ENCODE assay signal across 11 cellular contexts in the genomic region with DNA sequence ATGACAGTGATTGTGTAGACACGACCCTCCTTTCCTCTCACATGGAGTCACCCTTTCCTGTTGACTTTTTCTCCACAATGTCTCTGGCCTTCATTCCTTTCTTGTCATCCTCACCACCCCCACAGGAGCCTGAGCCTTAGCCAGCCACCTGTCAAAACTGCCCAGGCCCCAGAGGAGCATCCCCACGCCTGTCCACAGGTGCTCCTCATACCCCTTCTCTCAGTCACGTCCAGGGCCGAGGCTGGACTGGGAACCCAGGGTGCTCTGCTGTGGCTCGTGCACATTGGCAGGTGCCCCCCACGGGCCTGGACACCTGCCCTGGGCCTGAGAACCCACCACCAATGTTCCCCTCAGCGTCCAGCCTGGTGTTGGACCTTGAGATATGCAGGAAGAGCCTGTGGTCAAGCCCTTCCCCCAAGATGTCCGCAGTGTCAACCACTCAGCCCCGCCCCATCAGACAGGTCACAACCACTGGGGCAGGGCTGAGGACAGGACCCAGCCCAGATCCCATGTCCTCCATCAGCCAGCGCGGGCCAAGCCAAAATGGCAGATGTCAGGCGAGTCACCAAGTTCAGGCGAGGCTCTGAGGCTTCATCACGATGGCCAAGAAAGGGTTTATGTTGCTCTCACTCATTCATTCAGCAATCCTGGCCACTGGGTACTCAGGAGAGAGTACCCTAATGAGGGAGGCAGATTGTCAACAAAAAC.
A peak's percentile ranks its signal among the peaks of the same experiment; 100 is the strongest.
DNase-seq lines count a peak whose midpoint lies in the region; ATAC-seq, FAIRE-seq and TF ChIP-seq lines count a peak whose summit lies in the region.
"Had no signal": no experiment of that assay in that cellular context is flagged by ENCODE, and none has a peak within 500 bp of the region (broad histone marks: within the 10 kb centered on the region; RNA-seq: fewer than 3 reads in every experiment).

No MANE protein-coding gene starts in this region.

- H3K4me3 ChIP-seq in gastroesophageal sphincter, result no peak overlapping the region
- H3K4me3 ChIP-seq in gastrocnemius medialis, result no peak overlapping the region
- H3K4me3 ChIP-seq: SK-N-MC had no signal

- no peak for TF ChIP-seq POLR2A in H54 (IDR thresholded peaks at IDR 0.05; ENCODE audit: low read depth, low read length)
- TF ChIP-seq POLR2A in gastroesophageal sphincter (IDR thresholded peaks at IDR 0.05), result no peak
- no peak for TF ChIP-seq POLR2A in gastrocnemius medialis (IDR thresholded peaks at IDR 0.05)
- TF ChIP-seq POLR2A in erythroblast (IDR thresholded peaks at IDR 0.05; ENCODE audit: low read length), result no peak

- ATAC-seq in SK-N-SH treated with all-trans-retinoic acid at 6 μM for 48 hours (peak; percentile 9; the same call in 1 of the 3 replicates), gastroesophageal sphincter (no peak), gastrocnemius medialis (no peak)

- TF ChIP-seq EP300 in gastroesophageal sphincter (IDR thresholded peaks at IDR 0.05), result no peak

- in situ Hi-C loops in gastrocnemius medialis (cut with MboI; ENCODE audit: low sequenced_read_pairs in 4 of 4), result no loop called here

- H3K27ac ChIP-seq in gastroesophageal sphincter, result peak overlapping the region in 3 of 4 donors; percentile 58 to 77 (median 73)
- H3K27ac ChIP-seq in gastrocnemius medialis, result peak overlapping the region in 3 of 4 donors; percentile 40 to 53 (median 43)
- H3K27ac ChIP-seq: SK-N-MC had no signal

- 30 to 90% methylated on average over 2 of the region's 14 CpGs for WGBS in gastroesophageal sphincter (ENCODE audit: low coverage in 1 of 2), 2 donors

- TF ChIP-seq CTCF in gastroesophageal sphincter (IDR thresholded peaks at IDR 0.05), result no peak
- no peak for TF ChIP-seq CTCF in gastrocnemius medialis (IDR thresholded peaks at IDR 0.05 in 4 of 5, conservative IDR thresholded peaks at IDR 0.05 in 1 of 5)

- H3K27me3 ChIP-seq in gastroesophageal sphincter, result no peaks in the 10 kb centered on the region
- H3K27me3 ChIP-seq in gastrocnemius medialis, result no peaks in the 10 kb centered on the region

- H3K4me1 ChIP-seq in gastroesophageal sphincter (peaks cover 0 to 91% (median 47%) of the 10 kb centered on the region in 3 donors), gastrocnemius medialis (peaks cover 20 to 36% of the 10 kb centered on the region in 2 donors)

- H3K36me3 ChIP-seq in gastroesophageal sphincter (peaks cover 0 to 5% of the 10 kb centered on the region in 2 donors), gastrocnemius medialis (no peaks in the 10 kb centered on the region)

- no peaks in the 10 kb centered on the region for H3K9me3 ChIP-seq in gastroesophageal sphincter
- H3K9me3 ChIP-seq in gastrocnemius medialis, result no peaks in the 10 kb centered on the region

- intact Hi-C loops in gastrocnemius medialis (cut with DNase I; ENCODE audit: low total_unique reads), result no loop called here

- DNase-seq in H54 (ENCODE audit: insufficient read length, low spot score) (peak; percentile 63), gastrocnemius medialis (no peak), NCI-H524 treated with DMSO at 0.1 percent for 48 hours (lab: John Stamatoyannopoulos, UW) (no peak), GM19240 (ENCODE audit: insufficient read length, low spot score) (no peak), NCI-H1694 (lab: John Stamatoyannopoulos, UW) (no peak), erythroblast (lab: John Stamatoyannopoulos, UW) (no peak)
- DNase-seq: GF-D8, NCI-H1436 treated with DMSO at 0.1 percent for 48 hours had no signal

- FAIRE-seq in H54 (lab: Jason Lieb, UNC), result no peak

TF ChIP-seq in SK-N-SH treated with all-trans-retinoic acid at 6 μM for 48 hours, 23 proteins besides CTCF, POLR2A, EP300 and RAD21:
- TF ChIP-seq CREB5 (CRISPR knock-in tag; IDR thresholded peaks at IDR 0.05; ENCODE audit: low read depth), result no peak
- no peak for TF ChIP-seq ZFP3 (CRISPR knock-in tag; IDR thresholded peaks at IDR 0.05)
- no peak for TF ChIP-seq ARNTL (CRISPR knock-in tag; IDR thresholded peaks at IDR 0.05; ENCODE audit: borderline replicate concordance, low read depth)
- no peak for TF ChIP-seq ZFP30 (CRISPR knock-in tag; IDR thresholded peaks at IDR 0.05)
- TF ChIP-seq, protein P1, sequence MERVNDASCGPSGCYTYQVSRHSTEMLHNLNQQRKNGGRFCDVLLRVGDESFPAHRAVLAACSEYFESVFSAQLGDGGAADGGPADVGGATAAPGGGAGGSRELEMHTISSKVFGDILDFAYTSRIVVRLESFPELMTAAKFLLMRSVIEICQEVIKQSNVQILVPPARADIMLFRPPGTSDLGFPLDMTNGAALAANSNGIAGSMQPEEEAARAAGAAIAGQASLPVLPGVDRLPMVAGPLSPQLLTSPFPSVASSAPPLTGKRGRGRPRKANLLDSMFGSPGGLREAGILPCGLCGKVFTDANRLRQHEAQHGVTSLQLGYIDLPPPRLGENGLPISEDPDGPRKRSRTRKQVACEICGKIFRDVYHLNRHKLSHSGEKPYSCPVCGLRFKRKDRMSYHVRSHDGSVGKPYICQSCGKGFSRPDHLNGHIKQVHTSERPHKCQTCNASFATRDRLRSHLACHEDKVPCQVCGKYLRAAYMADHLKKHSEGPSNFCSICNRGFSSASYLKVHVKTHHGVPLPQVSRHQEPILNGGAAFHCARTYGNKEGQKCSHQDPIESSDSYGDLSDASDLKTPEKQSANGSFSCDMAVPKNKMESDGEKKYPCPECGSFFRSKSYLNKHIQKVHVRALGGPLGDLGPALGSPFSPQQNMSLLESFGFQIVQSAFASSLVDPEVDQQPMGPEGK (CRISPR knock-in tag; IDR thresholded peaks at IDR 0.05; ENCODE audit: borderline replicate concordance), result no peak
- TF ChIP-seq TSHZ2 (CRISPR knock-in tag; IDR thresholded peaks at IDR 0.05), result no peak
- no peak for TF ChIP-seq POU6F1 (CRISPR knock-in tag; IDR thresholded peaks at IDR 0.05; ENCODE audit: borderline replicate concordance, low read depth)
- no peak for TF ChIP-seq ZNF565 (CRISPR knock-in tag; conservative IDR thresholded peaks at IDR 0.05; ENCODE audit: low read depth)
- TF ChIP-seq ZNF70 (CRISPR knock-in tag; IDR thresholded peaks at IDR 0.05), result no peak
- no peak for TF ChIP-seq CSDC2 (CRISPR knock-in tag; IDR thresholded peaks at IDR 0.05)
